ENCODE assay signal across 15 cellular contexts in genomic region chr17:81016575-81016974, GRCh38.
"Had no signal": no experiment of that assay in that cellular context is flagged by ENCODE, and none has a peak within 500 bp of the region (broad histone marks: within the 10 kb centered on the region; RNA-seq: fewer than 3 reads in every experiment).

No MANE protein-coding gene starts in this region.

- ATAC-seq: activated naive CD4-positive, alpha-beta T cell treated with anti-CD3 and anti-CD28 coated beads, Interleukin-2, amount 50 U/mL, for 72 hours; esophagus mucosa; left cardiac atrium; lower lobe of right lung; right cardiac atrium; stimulated activated effector memory CD8-positive, alpha-beta T cell treated with anti-CD3 and anti-CD28 coated beads, Interleukin-12 subunit alpha, Interleukin-12 subunit beta, amount 100 ng/mL, for 72 hours had no signal

- H3K36me3 Mint-ChIP-seq: stimulated activated effector memory CD8-positive, alpha-beta T cell treated with anti-CD3 and anti-CD28 coated beads, Interleukin-12 subunit alpha, Interleukin-12 subunit beta, amount 100 ng/mL, for 72 hours had no signal

- H3K27ac ChIP-seq: ascending aorta, dorsolateral prefrontal cortex, lower lobe of right lung had no signal

- H3K27me3 Mint-ChIP-seq: progenitor cell of endocrine pancreas had no signal

- H3K27ac Mint-ChIP-seq: activated naive CD4-positive, alpha-beta T cell treated with anti-CD3 and anti-CD28 coated beads, Interleukin-2, amount 50 U/mL, for 72 hours; progenitor cell of endocrine pancreas; stimulated activated effector memory CD8-positive, alpha-beta T cell treated with anti-CD3 and anti-CD28 coated beads, Interleukin-12 subunit alpha, Interleukin-12 subunit beta, amount 100 ng/mL, for 72 hours had no signal

- H3K4me2 ChIP-seq: smooth muscle cell had no signal

- H3K9me3 Mint-ChIP-seq: stimulated activated effector memory CD8-positive, alpha-beta T cell treated with anti-CD3 and anti-CD28 coated beads, Interleukin-12 subunit alpha, Interleukin-12 subunit beta, amount 100 ng/mL, for 72 hours had no signal

- DNase-seq: activated CD4-positive, alpha-beta T cell treated with anti-CD3 and anti-CD28 coated beads for 48 hours; dorsolateral prefrontal cortex; glutamatergic neuron; left cardiac atrium; lower lobe of right lung; midbrain; T1000 had no signal

- H3K4me3 Mint-ChIP-seq: stimulated activated effector memory CD8-positive, alpha-beta T cell treated with anti-CD3 and anti-CD28 coated beads, Interleukin-12 subunit alpha, Interleukin-12 subunit beta, amount 100 ng/mL, for 72 hours had no signal

- H3K27me3 ChIP-seq: ascending aorta, dorsolateral prefrontal cortex, tibial nerve had no signal

- H3K4me3 ChIP-seq: ascending aorta, dorsolateral prefrontal cortex, lower lobe of right lung, smooth muscle cell, tibial nerve had no signal

- H3K36me3 ChIP-seq: ascending aorta, lower lobe of right lung, tibial nerve had no signal

- H3K9me3 ChIP-seq: ascending aorta, lower lobe of right lung had no signal
